8 cellular contexts compared by ENCODE assay signal in the genomic region with DNA sequence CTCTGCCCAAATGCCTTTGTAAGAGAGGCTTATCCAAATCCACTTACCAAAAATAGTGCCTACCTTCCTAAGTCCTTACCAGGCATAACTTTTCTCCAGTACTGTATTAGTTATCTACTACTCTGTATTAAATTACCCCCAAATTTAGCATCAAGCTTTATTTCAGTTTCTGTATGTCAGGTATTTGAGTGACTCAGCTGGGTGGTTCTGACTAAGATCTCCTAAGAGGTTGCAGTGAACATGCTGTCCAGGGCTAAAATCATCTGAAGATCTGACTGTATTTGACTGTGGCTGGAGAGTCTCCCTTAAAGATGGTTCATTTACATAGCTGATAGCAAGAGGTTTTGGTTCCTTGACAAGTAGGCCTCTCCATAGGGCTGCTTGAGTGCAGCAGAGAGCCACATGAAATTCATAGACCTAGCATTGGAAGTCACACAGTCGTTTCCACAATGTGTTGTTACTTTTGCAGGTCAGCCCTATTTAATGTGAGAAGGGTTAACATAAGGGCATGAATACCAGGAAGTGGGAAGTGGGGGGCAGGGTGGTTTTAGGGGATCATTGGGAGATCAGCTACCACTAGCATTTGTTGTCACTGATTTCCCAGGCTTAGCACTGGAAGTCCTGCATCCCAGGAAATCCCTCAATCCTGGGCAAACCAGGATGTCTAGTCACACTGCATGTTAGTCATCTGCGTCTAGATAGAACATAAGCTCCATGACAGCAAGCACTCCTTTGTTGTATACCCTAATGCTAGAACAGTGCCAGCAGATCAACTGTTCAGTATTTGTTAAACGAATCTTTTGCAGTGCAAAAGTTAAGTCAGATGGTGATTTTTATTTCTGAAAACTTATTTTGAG. TPM values are rescaled to one million over a fixed set of nuclear protein-coding genes. Genes with fewer than 3 reads are reported as not detected.
DNase-seq lines count a peak whose midpoint lies in the region; ATAC-seq and TF ChIP-seq lines count a peak whose summit lies in the region.

No MANE protein-coding gene starts in this region.

- H3K36me3 ChIP-seq in mucosa of rectum (ENCODE audit: control insufficient read depth in 2 of 2, insufficient read depth in 2 of 2, low read length in 2 of 2): peaks cover 6 to 9% of the 10 kb centered on the region in 2 donors
- H3K36me3 ChIP-seq in H7 (replicated peaks; ENCODE audit: control insufficient read depth, insufficient read depth, low read length): peaks cover 4% of the 10 kb centered on the region

- ATAC-seq in GM21528 (IDR thresholded peaks at IDR 0.05; ENCODE audit: low FRiP score, unreplicated experiment): peak; percentile 75

- no peak overlapping the region for H3K9ac ChIP-seq in mucosa of rectum (ENCODE audit: low read depth in 1 of 2, low read length in 2 of 2)

- H3K27me3 ChIP-seq in mucosa of rectum (ENCODE audit: control insufficient read depth in 2 of 2, insufficient read depth in 2 of 2, low read length in 2 of 2) (no peaks in the 10 kb centered on the region), H7 (ENCODE audit: control insufficient read depth, insufficient read depth, low read length) (no peaks in the 10 kb centered on the region)

- H3K9me3 ChIP-seq in mucosa of rectum (ENCODE audit: control insufficient read depth in 2 of 2, low read length in 2 of 2): no peaks in the 10 kb centered on the region

- peak overlapping the region in 1 of 2 donors; percentile 40 for H3K27ac ChIP-seq in mucosa of rectum (ENCODE audit: low read depth in 2 of 2, low read length in 2 of 2)

- H3K4me1 ChIP-seq in mucosa of rectum (ENCODE audit: control insufficient read depth in 2 of 2, insufficient read depth in 2 of 2, low read length in 2 of 2): peaks cover 35 to 36% of the 10 kb centered on the region in 2 donors

- in situ Hi-C loops in G401 (cut with HindIII; ENCODE audit: low sequenced_read_pairs): no loop called here

- DNase-seq in GM12865 (ENCODE audit: low read depth) (peak; percentile 88), HT-29 (ENCODE audit: low spot score) (peak; percentile 29), astrocyte of the hippocampus (ENCODE audit: low read depth, low spot score) (peak; percentile 47), NCI-H524 treated with DMSO at 0.1 percent for 48 hours (lab: John Stamatoyannopoulos, UW) (no peak), H7 (no peak), G401 (ENCODE audit: low spot score) (no peak)

- TF ChIP-seq CTCF in GM12865 (IDR thresholded peaks at IDR 0.05; ENCODE audit: insufficient read depth, low read depth, low read length, missing control alignments): no peak

- H3K4me3 ChIP-seq in GM12865 (ENCODE audit: low read depth, low read length) (peak overlapping the region; percentile 81), mucosa of rectum (ENCODE audit: low read length in 2 of 2) (peak overlapping the region; percentile 79 to 98), H7 (ENCODE audit: insufficient read depth, low read depth, low read length) (no peak overlapping the region)

RNA-seq across cellular contexts. Expression of gene ZNF622, which starts 2.0 kb away (rescaled TPM):
- total RNA-seq in HT-29 (2014; rRNA removed; shearing (Covaris generic)): 42.6 and 46.3 TPM in 2 replicates
- total RNA-seq in H7 (2014; rRNA removed; shearing (Covaris generic)): 38.5 and 40.1 TPM in 2 replicates
- 39.0 and 41.5 TPM in 2 replicates for total RNA-seq in G401 (2014; rRNA removed; shearing (Covaris generic))

Comparison
In these comparisons a context has a peak if more than half of its experiments do, and no peak if none do; other contexts are left out.
1. DNase-seq: peak in GM12865 (single experiment), HT-29 (single experiment) and astrocyte of the hippocampus (single experiment); none in NCI-H524 treated with DMSO at 0.1 percent for 48 hours (single experiment), H7 (single experiment) and G401 (single experiment).